In genomic region chr16:2121853-2122252, GRCh38 we compare ENCODE assay signal across 13 cellular contexts. TPM values are rescaled to one million over a fixed set of nuclear protein-coding genes. Genes with fewer than 3 reads are reported as not detected.
DNase-seq lines count a peak whose midpoint lies in the region; TF ChIP-seq lines count a peak whose summit lies in the region.
"Had no signal": no experiment of that assay in that cellular context is flagged by ENCODE, and none has a peak within 500 bp of the region (broad histone marks: within the 10 kb centered on the region; RNA-seq: fewer than 3 reads in every experiment).

No MANE protein-coding gene starts in this region.

- TF ChIP-seq CTCF in brain (conservative IDR thresholded peaks at IDR 0.05) = no peak
- no peak for TF ChIP-seq CTCF in sigmoid colon (IDR thresholded peaks at IDR 0.05)

- peaks cover 0 to 5% (median 2%) of the 10 kb centered on the region in 4 donors for H3K36me3 ChIP-seq in sigmoid colon

- H3K4me3 Mint-ChIP-seq in brain = no peak overlapping the region

- peaks cover 4% of the 10 kb centered on the region for H3K27me3 Mint-ChIP-seq in brain

- DNase-seq in G401 (ENCODE audit: low spot score) (peak; percentile 58), hypothalamus (lab: John Stamatoyannopoulos, UW) (peak in 31 of 51 donors; percentile 12 to 76 (median 50)), sigmoid colon (peak; percentile 89), GF-D8 (lab: John Stamatoyannopoulos, UW) (no peak), GOT3 (lab: John Stamatoyannopoulos, UW) (no peak), NCI-H2107 treated with DMSO at 0.1 percent for 48 hours (lab: John Stamatoyannopoulos, UW; ENCODE audit: unreplicated experiment) (no peak)
- no peak for DNase-seq in stimulated activated naive CD4-positive, alpha-beta T cell (lab: John Stamatoyannopoulos, UW)
- DNase-seq: activated CD4-positive, CD25-positive, alpha-beta regulatory T cell treated with anti-CD3 and anti-CD28 coated beads, Interleukin-2, amount 50 U/mL, for 72 hours; NCI-H146; NK-92 treated with Interleukin-12 subunit alpha and Interleukin-12 subunit beta, amount 100 ng/mL, for 24 hours had no signal

- peak overlapping the region; percentile 84 to 99 (median 96) for H3K27ac ChIP-seq in sigmoid colon
- H3K27ac ChIP-seq: brain microvascular endothelial cell had no signal

- no peaks in the 10 kb centered on the region for H3K9me3 Mint-ChIP-seq in brain

- in situ Hi-C loops in G401 (cut with HindIII; ENCODE audit: low sequenced_read_pairs) = no loop called here

- no peaks in the 10 kb centered on the region for H3K36me3 Mint-ChIP-seq in brain

- intact Hi-C loops in sigmoid colon (cut with DNase I) = loop anchor here (1.0 kb wide), 1 partner anchor 18 kb away; no protein-coding TSS in a partner anchor

- TF ChIP-seq POLR2A in sigmoid colon (IDR thresholded peaks at IDR 0.05) = no peak

- TF ChIP-seq EP300 in sigmoid colon (IDR thresholded peaks at IDR 0.05) = no peak

- H3K27ac Mint-ChIP-seq in brain = peak overlapping the region in 3 of 5 experiments; percentile 54 to 91 (median 87)

- WGBS in sigmoid colon, 2 donors = 83 to 88% methylated on average over 19 of the region's 19 CpGs

- H3K4me1 ChIP-seq in sigmoid colon = peaks cover 0 to 85% (median 81%) of the 10 kb centered on the region in 4 donors

- H3K4me3 ChIP-seq in sigmoid colon = peak overlapping the region in 3 of 4 donors; percentile 33 to 47 (median 39)
- H3K4me3 ChIP-seq: skin epidermis had no signal

- peaks cover 35% of the 10 kb centered on the region for H3K4me1 Mint-ChIP-seq in brain

- no peaks in the 10 kb centered on the region for H3K27me3 ChIP-seq in sigmoid colon
- H3K27me3 ChIP-seq: brain microvascular endothelial cell had no signal

- H3K9me3 ChIP-seq in sigmoid colon = no peaks in the 10 kb centered on the region

RNA-seq across cellular contexts. Expression of gene PKD1, which starts 13.8 kb away (rescaled TPM):
- total RNA-seq in G401 (2014; rRNA removed; shearing (Covaris generic)) = 42.0 and 113 TPM in 2 replicates
- 32.3 TPM for polyA plus RNA-seq in brain (ENCODE audit: insufficient read depth, low read depth, low replicate concordance)
- 100 to 1,000 TPM in 2 of 4 donors, 10 to 100 TPM in 2; 81.6 to 372 (median 134) TPM for total RNA-seq in sigmoid colon
- 10 to 100 TPM; 10.6 to 61.4 (median 11.4) TPM for polyA plus RNA-seq in sigmoid colon

RNA-seq across cellular contexts. Expression of gene RAB26, which starts 26.6 kb away (rescaled TPM):
- total RNA-seq in G401 (2014; rRNA removed; shearing (Covaris generic)) = 46.8 and 55.2 TPM in 2 replicates
- 13.7 TPM for polyA plus RNA-seq in brain (ENCODE audit: insufficient read depth, low read depth, low replicate concordance)
- total RNA-seq in sigmoid colon = 1 to 10 TPM in 2 of 4 donors, under 1 TPM in 1, not detected in 1; 0.68 to 3.0 (median 1.8) TPM
- polyA plus RNA-seq in sigmoid colon = 10 to 100 TPM; 13.9 to 18.8 (median 16.2) TPM

RNA-seq across cellular contexts. Expression of gene TRAF7, which starts 33.7 kb away (rescaled TPM):
- 76.1 and 99.9 TPM in 2 replicates for total RNA-seq in G401 (2014; rRNA removed; shearing (Covaris generic))
- polyA plus RNA-seq in brain (ENCODE audit: insufficient read depth, low read depth, low replicate concordance) (89.5 TPM), sigmoid colon (10 to 100 TPM; 45.0 to 65.1 (median 63.6) TPM)
- 10 to 100 TPM; 30.3 to 46.3 (median 34.9) TPM for total RNA-seq in sigmoid colon

Comparison
In these comparisons a context has a peak if more than half of its experiments do, and no peak if none do; other contexts are left out.
1. DNase-seq: peak in G401 (single experiment), hypothalamus (31 of 51) and sigmoid colon (single experiment); none in GF-D8 (single experiment), GOT3 (single experiment), stimulated activated naive CD4-positive, alpha-beta T cell (0 of 6) and NCI-H2107 treated with DMSO at 0.1 percent for 48 hours (single experiment).
2. RNA of gene RAB26, which starts 26.6 kb away (total RNA-seq): 46.8 to 55.2 TPM in G401; 0.68 to 3.0 TPM in sigmoid colon; every median in the first group is over 10 times any median in the second.